In genomic region chr7:116632349-116632748, GRCh38 we compare ENCODE assay signal across 21 cellular contexts. TPM values are rescaled to one million over a fixed set of nuclear protein-coding genes. Genes with fewer than 3 reads are reported as not detected.
DNase-seq lines count a peak whose midpoint lies in the region; ATAC-seq and TF ChIP-seq lines count a peak whose summit lies in the region.
"Had no signal": no experiment of that assay in that cellular context is flagged by ENCODE, and none has a peak within 500 bp of the region (broad histone marks: within the 10 kb centered on the region; RNA-seq: fewer than 3 reads in every experiment).

No MANE protein-coding gene starts in this region.

- ATAC-seq in gastrocnemius medialis (no peak), GM18511 (IDR thresholded peaks at IDR 0.05; ENCODE audit: unreplicated experiment) (no peak)
- ATAC-seq: left lung; naive thymus-derived CD8-positive, alpha-beta T cell had no signal

- peak overlapping the region; percentile 53; the same call in 1 of the 2 replicates for H3K4me3 ChIP-seq in OCI-LY3 (ENCODE audit: low read length)
- H3K4me3 ChIP-seq in gastrocnemius medialis: no peak overlapping the region
- H3K4me3 ChIP-seq: ascending aorta, left lung, tibial artery had no signal

- no peak overlapping the region for H2AFZ ChIP-seq in OCI-LY3 (ENCODE audit: low read depth, low read length)

- H3K9me3 ChIP-seq in OCI-LY3 (ENCODE audit: insufficient read depth, low read length): no peaks in the 10 kb centered on the region
- H3K9me3 ChIP-seq in gastrocnemius medialis: no peaks in the 10 kb centered on the region
- H3K9me3 ChIP-seq: ascending aorta, left lung, tibial artery had no signal

- DNase-seq in ELR (ENCODE audit: low read depth) (peak; percentile 36), fibroblast of gingiva (ENCODE audit: low read depth) (peak; percentile 45), gastrocnemius medialis (no peak), HUDEP-2 (lab: John Stamatoyannopoulos, UW; ENCODE audit: unreplicated experiment in 76 of 76) (no peak), C1 segment of cervical spinal cord (lab: John Stamatoyannopoulos, UW) (no peak)
- DNase-seq in activated CD4-positive, alpha-beta T cell treated with anti-CD3 and anti-CD28 coated beads, Interleukin-2, amount 50 U/mL, for 48 hours: no peak
- DNase-seq: activated CD4-positive, alpha-beta T cell treated with anti-CD3 and anti-CD28 coated beads, Interleukin-2, amount 10 ng/mL, durations not matched to agents 7 days and 5 days; CD4-positive, alpha-beta memory T cell; GOT3; hippocampal formation; immature natural killer cell; left lung; naive thymus-derived CD8-positive, alpha-beta T cell; NCI-H1105; NCI-H1930; NCI-H2227 treated with DMSO at 0.1 percent for 48 hours; stimulated activated CD4-positive, alpha-beta T cell treated with anti-CD3 and anti-CD28 coated beads, Interleukin-12 subunit alpha, Interleukin-12 subunit beta, amount 100 ng/mL, for 4 hours; tibial artery had no signal

- no peaks in the 10 kb centered on the region for H4K20me1 ChIP-seq in OCI-LY3 (ENCODE audit: insufficient read depth, low read length)

- H3K79me2 ChIP-seq in OCI-LY3 (ENCODE audit: low read length): peaks cover 5% of the 10 kb centered on the region; the same call in 1 of the 2 replicates

- H3K27me3 ChIP-seq in OCI-LY3 (ENCODE audit: low read depth, low read length) (no peaks in the 10 kb centered on the region), gastrocnemius medialis (no peaks in the 10 kb centered on the region)
- H3K27me3 ChIP-seq: ascending aorta, left lung, tibial artery had no signal

- no peak for TF ChIP-seq POLR2A in gastrocnemius medialis (IDR thresholded peaks at IDR 0.05)

- in situ Hi-C loops in gastrocnemius medialis (cut with MboI; ENCODE audit: low sequenced_read_pairs in 4 of 4): loop anchor here in 1 of 4 donors (25.0 kb wide), 1 partner anchor 480 kb away; no protein-coding TSS in a partner anchor

- H3K27ac ChIP-seq in OCI-LY3 (ENCODE audit: low read length): peak overlapping the region; percentile 99
- peak overlapping the region; percentile 81 to 92 (median 90) for H3K27ac ChIP-seq in gastrocnemius medialis
- H3K27ac ChIP-seq: left lung, tibial artery had no signal

- TF ChIP-seq CTCF in OCI-LY3 (IDR thresholded peaks at IDR 0.05; ENCODE audit: low read depth, low read length): no peak
- TF ChIP-seq CTCF in gastrocnemius medialis (IDR thresholded peaks at IDR 0.05 in 4 of 5, conservative IDR thresholded peaks at IDR 0.05 in 1 of 5): no peak

- H3K9ac ChIP-seq in OCI-LY3 (ENCODE audit: low read length): peak overlapping the region; percentile 95

- H3K36me3 ChIP-seq in OCI-LY3 (replicated peaks; ENCODE audit: low read depth, low read length) (no peaks in the 10 kb centered on the region), gastrocnemius medialis (no peaks in the 10 kb centered on the region)
- H3K36me3 ChIP-seq: ascending aorta, left lung, tibial artery had no signal

- peak overlapping the region; percentile 96 for H3K4me2 ChIP-seq in OCI-LY3 (ENCODE audit: low read length)

- H3K4me1 ChIP-seq in OCI-LY3 (ENCODE audit: low read length) (peaks cover 81% of the 10 kb centered on the region), gastrocnemius medialis (peaks cover 58 to 62% of the 10 kb centered on the region in 2 donors)

- intact Hi-C loops in gastrocnemius medialis (cut with DNase I; ENCODE audit: low total_unique reads): loop anchor here (5.0 kb wide), 2 partner anchors 80 to 320 kb away; partner anchors contain the start of gene ST7

RNA-seq across cellular contexts. Expression of gene MET, which starts 39.6 kb away (rescaled TPM):
- total RNA-seq in gastrocnemius medialis: 10 to 100 TPM; 15.9 to 36.8 (median 28.7) TPM
- total RNA-seq: naive thymus-derived CD8-positive, alpha-beta T cell had no signal

Comparison
In these comparisons a context has a peak if more than half of its experiments do, and no peak if none do; other contexts are left out.
1. DNase-seq: peak in ELR (single experiment) and fibroblast of gingiva (single experiment); none in gastrocnemius medialis (0 of 2), HUDEP-2 (0 of 76), C1 segment of cervical spinal cord (0 of 14) and activated CD4-positive, alpha-beta T cell treated with anti-CD3 and anti-CD28 coated beads, Interleukin-2, amount 50 U/mL, for 48 hours (0 of 2).